21 cellular contexts compared by ENCODE assay signal in the genomic region with DNA sequence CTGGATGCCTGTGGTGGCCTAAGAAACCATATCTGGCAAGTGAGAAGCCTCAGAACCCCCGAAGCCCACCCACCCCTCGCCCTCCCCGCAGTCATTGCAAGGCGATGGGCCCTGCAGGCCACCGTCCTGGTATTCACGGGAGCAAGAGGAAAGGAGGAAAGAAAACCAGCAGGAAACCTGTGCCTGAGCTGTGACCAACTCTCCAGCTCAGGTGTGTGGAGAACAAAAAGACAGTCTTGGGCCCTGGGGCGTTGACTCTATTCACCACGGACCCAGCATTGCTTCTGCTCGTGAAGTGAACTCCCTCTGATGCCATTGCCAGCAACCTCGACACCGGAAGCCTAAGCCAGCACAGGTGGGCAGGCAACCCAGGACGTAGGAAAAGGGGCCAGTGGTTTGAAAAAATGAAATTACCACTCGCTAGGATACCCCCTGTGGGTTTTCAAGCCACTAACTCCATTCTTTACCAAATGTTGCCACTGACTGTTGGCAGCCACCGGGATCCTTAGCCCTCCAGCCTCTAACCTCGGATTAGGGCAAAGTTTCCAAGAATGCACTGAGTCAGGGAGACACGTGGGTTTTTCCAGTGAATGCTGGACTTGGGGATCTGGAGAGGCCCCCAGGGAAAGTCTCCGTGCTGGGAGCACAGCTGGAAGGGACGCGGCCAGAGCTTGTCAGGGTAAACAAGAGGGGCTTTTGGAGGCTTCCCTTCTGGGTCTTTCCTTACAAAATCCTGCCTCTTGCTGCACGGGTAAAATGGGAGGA. TPM values are rescaled to one million over a fixed set of nuclear protein-coding genes. Genes with fewer than 3 reads are reported as not detected.
DNase-seq lines count a peak whose midpoint lies in the region; FAIRE-seq and TF ChIP-seq lines count a peak whose summit lies in the region.
"Had no signal": no experiment of that assay in that cellular context is flagged by ENCODE, and none has a peak within 500 bp of the region (broad histone marks: within the 10 kb centered on the region; RNA-seq: fewer than 3 reads in every experiment).

No MANE protein-coding gene starts in this region.

- no peak overlapping the region for H3K4me2 ChIP-seq in mesendoderm (ENCODE audit: low read length)

- H3K27me3 ChIP-seq in dorsolateral prefrontal cortex (peaks cover 0 to 10% (median 0%) of the 10 kb centered on the region in 45 donors), mesendoderm (ENCODE audit: insufficient read depth, low read length, poor library complexity) (no peaks in the 10 kb centered on the region), testis (no peaks in the 10 kb centered on the region)
- H3K27me3 ChIP-seq: ovary, thyroid gland had no signal

- no peak overlapping the region for H2BK5ac ChIP-seq in mesendoderm (ENCODE audit: low read length)

- H3K4me1 ChIP-seq in mesendoderm (ENCODE audit: control insufficient read depth, low read depth, low read length) (no peaks in the 10 kb centered on the region), testis (no peaks in the 10 kb centered on the region)

- no CpG with 5 or more reads among the region's 20 CpGs for WGBS in mesendoderm (ENCODE audit: extremely low coverage, insufficient coverage, low lambda C conversion rate)
- 36 to 49% methylated on average over 15 to 20 of the region's 20 CpGs for WGBS in testis, 2 donors

- no peak overlapping the region for H3K9ac ChIP-seq in mesendoderm (ENCODE audit: low read length)

- no peaks in the 10 kb centered on the region for H3K79me1 ChIP-seq in mesendoderm (ENCODE audit: low read length)

- no peak overlapping the region for H2AK5ac ChIP-seq in mesendoderm (ENCODE audit: low read length)

- no peak overlapping the region for H3K23ac ChIP-seq in mesendoderm (ENCODE audit: low read length)

- intact Hi-C loops in dorsolateral prefrontal cortex (cut with DNase I) (loop anchor here in 1 of 2 donors (2.0 to 5.0 kb wide), 2 partner anchors 25 to 37 kb away; no protein-coding TSS in a partner anchor), testis (cut with DNase I; ENCODE audit: low total_unique reads) (no loop called here)

- H2BK120ac ChIP-seq in mesendoderm (ENCODE audit: low read depth, low read length), result no peak overlapping the region

- no peaks in the 10 kb centered on the region for H3K36me3 ChIP-seq in mesendoderm (ENCODE audit: control insufficient read depth, insufficient read depth, low read length)
- H3K36me3 ChIP-seq in testis (ENCODE audit: low read depth, missing control alignments), result no peaks in the 10 kb centered on the region
- H3K36me3 ChIP-seq: ovary, thyroid gland had no signal

- no peak for FAIRE-seq in RCC 7860 (lab: Jason Lieb, UNC)
- FAIRE-seq: GM12891 had no signal

- H3K79me2 ChIP-seq in mesendoderm (ENCODE audit: control insufficient read depth, insufficient read depth, low read length), result no peaks in the 10 kb centered on the region

- no peaks in the 10 kb centered on the region for H3K9me3 ChIP-seq in testis
- H3K9me3 ChIP-seq: ovary, thyroid gland had no signal

- H4K5ac ChIP-seq in mesendoderm (ENCODE audit: low read length), result no peak overlapping the region

- no peak for TF ChIP-seq CTCF in dorsolateral prefrontal cortex (IDR thresholded peaks at IDR 0.05 in 54 of 56, conservative IDR thresholded peaks at IDR 0.05 in 2 of 56; ENCODE audit: low read depth in 1 of 56, partially characterized antibody in 56 of 56)
- no peak for TF ChIP-seq CTCF in testis (IDR thresholded peaks at IDR 0.05)

- H3K56ac ChIP-seq in mesendoderm (ENCODE audit: low read length), result no peak overlapping the region

- H2BK15ac ChIP-seq in mesendoderm (replicated peaks; ENCODE audit: low read depth), result no peak overlapping the region

- H4K8ac ChIP-seq in mesendoderm (ENCODE audit: low read depth, low read length), result no peak overlapping the region

- no peak overlapping the region for H3K18ac ChIP-seq in mesendoderm (ENCODE audit: low read length)

- DNase-seq in M059J (ENCODE audit: low read depth) (peak; percentile 34), dorsolateral prefrontal cortex (no peak), mesendoderm (peak; percentile 29), testis (no peak), globus pallidus (ENCODE audit: low spot score) (no peak), RCC 7860 (ENCODE audit: low spot score) (no peak)
- DNase-seq in activated CD4-positive, alpha-beta T cell treated with anti-CD3 and anti-CD28 coated beads for 1 hour, result no peak
- DNase-seq: activated CD8-positive, alpha-beta T cell treated with anti-CD3 and anti-CD28 coated beads for 36 hours; activated T-cell treated with anti-CD3 and anti-CD28 coated beads, Interleukin-2, amount 50 U/mL, for 48 hours; Calu3; GDM1; left colon; NCI-H2227 treated with DMSO at 0.1 percent for 48 hours; ovary; Right ventricle myocardium superior; stimulated activated CD4-positive, alpha-beta T cell treated with anti-CD3 and anti-CD28 coated beads, Interleukin-4, amount 100 ng/mL, for 24 hours; T-cell; thyroid gland had no signal

- peak overlapping the region in 10 of 59 donors; percentile 3 to 34 (median 12) for H3K4me3 ChIP-seq in dorsolateral prefrontal cortex
- no peak overlapping the region for H3K4me3 ChIP-seq in mesendoderm (ENCODE audit: low read length)
- peak overlapping the region; percentile 18 to 21 for H3K4me3 ChIP-seq in testis
- H3K4me3 ChIP-seq: ovary, thyroid gland had no signal

- H3K27ac ChIP-seq in dorsolateral prefrontal cortex (peak overlapping the region; percentile 79 to 100 (median 97)), mesendoderm (ENCODE audit: low read depth, low read length) (no peak overlapping the region), testis (no peak overlapping the region)
- H3K27ac ChIP-seq: ovary, thyroid gland, VCaP had no signal

- TF ChIP-seq POLR2A in testis (IDR thresholded peaks at IDR 0.05), result no peak

- no peak overlapping the region for H3K4ac ChIP-seq in mesendoderm (ENCODE audit: low read depth, low read length)

RNA-seq across cellular contexts. Expression of gene FA2H, which starts 25.1 kb away (rescaled TPM):
- not detected in 2 replicates for total RNA-seq in M059J (2014; rRNA removed; shearing (Covaris generic))
- total RNA-seq in dorsolateral prefrontal cortex (100 to 1,000 TPM in 11 of 120 experiments, 10 to 100 TPM in 106, 1 to 10 TPM in 3; 7.4 to 185 (median 44.7) TPM), testis (1 to 10 TPM; 3.0 to 5.9 TPM)
- polyA plus RNA-seq in mesendoderm (2013, experiment 1 of 2), result 0.94 TPM
- polyA plus RNA-seq in mesendoderm (2013, experiment 2 of 2), result 1.0 TPM
- 7.8 TPM for polyA plus RNA-seq in testis (ENCODE audit: insufficient read depth, low read depth, low replicate concordance)
- total RNA-seq: activated CD8-positive, alpha-beta T cell treated with anti-CD3 and anti-CD28 coated beads for 36 hours; skeletal muscle tissue had no signal

RNA-seq across cellular contexts. Expression of gene MLKL, which starts 48.8 kb away (rescaled TPM):
- 14.4 and 25.1 TPM in 2 replicates for total RNA-seq in M059J (2014; rRNA removed; shearing (Covaris generic))
- total RNA-seq in dorsolateral prefrontal cortex, result 10 to 100 TPM in 13 of 120 experiments, 1 to 10 TPM in 107; 1.3 to 18.4 (median 4.9) TPM
- 0.98 TPM for polyA plus RNA-seq in mesendoderm (2013, experiment 1 of 2)
- 1.1 TPM for polyA plus RNA-seq in mesendoderm (2013, experiment 2 of 2)
- total RNA-seq in testis, result 1 to 10 TPM; 3.5 to 4.5 TPM
- 4.8 TPM for polyA plus RNA-seq in testis (ENCODE audit: insufficient read depth, low read depth, low replicate concordance)

Comparison
In these comparisons a context has a peak if more than half of its experiments do, and no peak if none do; other contexts are left out.
1. DNase-seq: peak in M059J (single experiment) and mesendoderm (single experiment); none in dorsolateral prefrontal cortex (0 of 10), testis (single experiment), activated CD4-positive, alpha-beta T cell treated with anti-CD3 and anti-CD28 coated beads for 1 hour (single experiment), globus pallidus (single experiment) and RCC 7860 (single experiment).
2. H3K27ac ChIP-seq: peak in dorsolateral prefrontal cortex (59 of 59); none in mesendoderm (single experiment) and testis (0 of 2).